In genomic region chr15:90101130-90101968, GRCh38 we compare ENCODE assay signal across 8 cellular contexts. TPM values are rescaled to one million over a fixed set of nuclear protein-coding genes. Genes with fewer than 3 reads are reported as not detected.
DNase-seq lines count a peak whose midpoint lies in the region; ATAC-seq, FAIRE-seq and TF ChIP-seq lines count a peak whose summit lies in the region.

No MANE protein-coding gene starts in this region.

- H3K9me3 ChIP-seq in kidney (ENCODE audit: control insufficient read depth in 1 of 2, low read length in 2 of 2) (no peaks in the 10 kb centered on the region), small intestine (ENCODE audit: control insufficient read depth, low read depth) (no peaks in the 10 kb centered on the region)

- H3K4me3 ChIP-seq in kidney (ENCODE audit: low read length in 2 of 2), result peak overlapping the region; percentile 66 to 83
- peak overlapping the region; percentile 82 to 94 for H3K4me3 ChIP-seq in small intestine (ENCODE audit: low read depth in 1 of 2, low read length in 2 of 2)

- ATAC-seq in HG02852 (IDR thresholded peaks at IDR 0.05; ENCODE audit: unreplicated experiment) (peak; percentile 14), GM18519 (IDR thresholded peaks at IDR 0.05; ENCODE audit: low FRiP score, unreplicated experiment) (no peak)

- 1 to 6% (median 3%) methylated on average over 36 to 40 of the region's 40 CpGs for WGBS in small intestine, 3 donors

- H3K27ac ChIP-seq in caudate nucleus (ENCODE audit: low read depth, low read length) (peak overlapping the region; percentile 97), kidney (ENCODE audit: low read depth in 2 of 2, low read length in 2 of 2) (peak overlapping the region; percentile 90 to 96), small intestine (ENCODE audit: low read depth in 1 of 2, low read length in 1 of 2) (peak overlapping the region; percentile 93 to 95)

- H3K27me3 ChIP-seq in small intestine (ENCODE audit: control insufficient read depth in 2 of 2, insufficient read depth in 2 of 2, low read length in 2 of 2), result no peaks in the 10 kb centered on the region

- intact Hi-C loops in kidney (cut with DNase I), result no loop called here

- DNase-seq in ELF-1 (ENCODE audit: low read depth, low spot score) (peak; percentile 48), RPMI7951 (ENCODE audit: low read depth) (peak; percentile 25), caudate nucleus (lab: John Stamatoyannopoulos, UW) (peak in 57 of 61 donors; percentile 20 to 93 (median 73)), kidney (peak; percentile 86), small intestine (no peak), NCI-H1436 treated with DMSO at 0.1 percent for 48 hours (lab: John Stamatoyannopoulos, UW) (no peak)

- H3K9ac ChIP-seq in kidney (ENCODE audit: low read length in 2 of 2), result peak overlapping the region; percentile 52 to 87

- no peaks in the 10 kb centered on the region for H3K36me3 ChIP-seq in kidney (ENCODE audit: control insufficient read depth in 1 of 2, insufficient read depth in 2 of 2, low read length in 2 of 2)
- H3K36me3 ChIP-seq in small intestine (ENCODE audit: control insufficient read depth in 2 of 2, insufficient read depth in 2 of 2, low read length in 2 of 2), result no peaks in the 10 kb centered on the region

- peaks cover 22 to 32% of the 10 kb centered on the region in 2 donors for H3K4me1 ChIP-seq in kidney (ENCODE audit: control insufficient read depth in 1 of 2, insufficient read depth in 1 of 2, low read depth in 1 of 2, low read length in 2 of 2)
- H3K4me1 ChIP-seq in small intestine (ENCODE audit: control insufficient read depth in 2 of 2, insufficient read depth in 1 of 2, low read depth in 1 of 2, low read length in 1 of 2), result peaks cover 6 to 19% of the 10 kb centered on the region in 2 donors

- no peak for FAIRE-seq in kidney (lab: Jason Lieb, UNC)
- no peak for FAIRE-seq in small intestine (lab: Jason Lieb, UNC)

- TF ChIP-seq CTCF in kidney (IDR thresholded peaks at IDR 0.05; ENCODE audit: borderline replicate concordance, extremely low read depth, insufficient read depth), result no peak

RNA-seq across cellular contexts. Expression of gene IDH2, which starts 0.9 kb away (rescaled TPM):
- total RNA-seq in RPMI7951 (2014; rRNA removed; shearing (Covaris generic)), result 90.6 and 95.5 TPM in 2 replicates
- total RNA-seq in kidney, result 87.0 TPM
- polyA plus RNA-seq in kidney (ENCODE audit: insufficient read depth, low read depth, low replicate concordance) (545 TPM), small intestine (100 to 1,000 TPM in 1 of 3 donors, 10 to 100 TPM in 2; 26.8 to 285 (median 43.2) TPM)

Comparison
In these comparisons a context has a peak if more than half of its experiments do, and no peak if none do; other contexts are left out.
1. DNase-seq: peak in ELF-1 (single experiment), RPMI7951 (single experiment), caudate nucleus (57 of 61) and kidney (single experiment); none in small intestine (single experiment) and NCI-H1436 treated with DMSO at 0.1 percent for 48 hours (single experiment).
2. Peak in every context shown above with its lines, with median percentiles within 50 percentile points of each other: H3K27ac ChIP-seq.